In genomic region chr12:96167492-96167891, GRCh38 we compare ENCODE assay signal across 16 cellular contexts. TPM values are rescaled to one million over a fixed set of nuclear protein-coding genes. Genes with fewer than 3 reads are reported as not detected.
DNase-seq lines count a peak whose midpoint lies in the region; ATAC-seq and TF ChIP-seq lines count a peak whose summit lies in the region.
"Had no signal": no experiment of that assay in that cellular context is flagged by ENCODE, and none has a peak within 500 bp of the region (broad histone marks: within the 10 kb centered on the region; RNA-seq: fewer than 3 reads in every experiment).

No MANE protein-coding gene starts in this region.

- H3K27me3 ChIP-seq in right cardiac atrium (ENCODE audit: control insufficient read depth, insufficient read depth) (no peaks in the 10 kb centered on the region), parathyroid adenoma (ENCODE audit: control insufficient read depth, insufficient read depth, low read length) (no peaks in the 10 kb centered on the region), upper lobe of right lung (no peaks in the 10 kb centered on the region), adrenal gland (no peaks in the 10 kb centered on the region)
- H3K27me3 ChIP-seq: BE2C had no signal

- H3K36me3 Mint-ChIP-seq in endothelial cell (ENCODE audit: low read depth, unreplicated experiment): peaks cover 3% of the 10 kb centered on the region
- H3K36me3 Mint-ChIP-seq: CD4-positive, CD25-positive, alpha-beta regulatory T cell had no signal

- TF ChIP-seq CTCF in endothelial cell (IDR thresholded peaks at IDR 0.05; ENCODE audit: unreplicated experiment) (no peak), parathyroid adenoma (IDR thresholded peaks at IDR 0.05) (no peak), upper lobe of right lung (IDR thresholded peaks at IDR 0.05) (no peak), adrenal gland (IDR thresholded peaks at IDR 0.05) (no peak)

- ATAC-seq in right cardiac atrium (no peak), Right ventricle myocardium superior (ENCODE audit: poor library complexity) (no peak), upper lobe of right lung (no peak)

- TF ChIP-seq POLR2A in adrenal gland (IDR thresholded peaks at IDR 0.05): no peak

- peaks cover 9% of the 10 kb centered on the region for H3K27me3 Mint-ChIP-seq in endothelial cell (ENCODE audit: unreplicated experiment)

- H3K4me3 Mint-ChIP-seq in endothelial cell (ENCODE audit: unreplicated experiment): no peak overlapping the region
- H3K4me3 Mint-ChIP-seq: CD4-positive, CD25-positive, alpha-beta regulatory T cell; CD8-positive, alpha-beta memory T cell; H9 had no signal

- H3K9me3 ChIP-seq in right cardiac atrium (ENCODE audit: control insufficient read depth, low read length) (no peaks in the 10 kb centered on the region), parathyroid adenoma (ENCODE audit: control insufficient read depth, low read length) (no peaks in the 10 kb centered on the region), upper lobe of right lung (no peaks in the 10 kb centered on the region), adrenal gland (replicated peaks in 1 of 3) (no peaks in the 10 kb centered on the region)
- H3K9me3 ChIP-seq: BE2C had no signal

- H3K4me1 ChIP-seq in right cardiac atrium (ENCODE audit: control insufficient read depth, insufficient read depth, low read length) (peaks cover 12% of the 10 kb centered on the region), parathyroid adenoma (peaks cover 7% of the 10 kb centered on the region), upper lobe of right lung (peaks cover 4% of the 10 kb centered on the region), adrenal gland (replicated peaks in 1 of 2) (no peaks in the 10 kb centered on the region)

- H3K79me2 ChIP-seq in parathyroid adenoma: no peaks in the 10 kb centered on the region

- no peaks in the 10 kb centered on the region for H3K9me3 Mint-ChIP-seq in endothelial cell (ENCODE audit: unreplicated experiment)
- H3K9me3 Mint-ChIP-seq: CD4-positive, CD25-positive, alpha-beta regulatory T cell; CD8-positive, alpha-beta memory T cell; H9 had no signal

- DNase-seq in right cardiac atrium (no peak), Right ventricle myocardium superior (no peak), endothelial cell (ENCODE audit: low spot score) (no peak), upper lobe of right lung (no peak), adrenal gland (no peak), DMS153 treated with DMSO at 0.1 percent for 48 hours (lab: John Stamatoyannopoulos, UW; ENCODE audit: unreplicated experiment) (no peak), glomerular visceral epithelial cell (ENCODE audit: extremely low spot score) (no peak)
- DNase-seq: ACHN; BE2C; C1 segment of cervical spinal cord; CD4-positive, CD25-positive, alpha-beta regulatory T cell; CD8-positive, alpha-beta memory T cell; COR-L47; DMS 273 treated with DMSO at 0.1 percent for 48 hours; H9 had no signal

- 81% methylated on average over 1 of the region's 1 CpG for WGBS in right cardiac atrium
- WGBS in adrenal gland, 4 donors: 85 to 98% (median 93%) methylated on average over 1 of the region's 1 CpG

- H3K9ac ChIP-seq in parathyroid adenoma: no peak overlapping the region

- intact Hi-C loops in right cardiac atrium (cut with DNase I) (no loop called here), Right ventricle myocardium superior (cut with DNase I) (no loop called here), upper lobe of right lung (cut with DNase I) (no loop called here), adrenal gland (cut with DNase I) (no loop called here)

- H3K4me3 ChIP-seq in right cardiac atrium (ENCODE audit: low read length) (no peak overlapping the region), parathyroid adenoma (ENCODE audit: low read depth, low read length) (no peak overlapping the region), upper lobe of right lung (no peak overlapping the region), adrenal gland (no peak overlapping the region)

- H3K27ac Mint-ChIP-seq in endothelial cell (ENCODE audit: unreplicated experiment): peak overlapping the region; percentile 97
- H3K27ac Mint-ChIP-seq: CD8-positive, alpha-beta memory T cell; H9 had no signal

- peaks cover 90% of the 10 kb centered on the region for H3K4me1 Mint-ChIP-seq in endothelial cell (ENCODE audit: unreplicated experiment)
- H3K4me1 Mint-ChIP-seq: CD8-positive, alpha-beta memory T cell had no signal

- no peak overlapping the region for H3K4me2 ChIP-seq in parathyroid adenoma (ENCODE audit: low read length)

- no peak overlapping the region for H2AFZ ChIP-seq in parathyroid adenoma

- H3K36me3 ChIP-seq in parathyroid adenoma (ENCODE audit: control insufficient read depth, insufficient read depth, low read length) (no peaks in the 10 kb centered on the region), upper lobe of right lung (no peaks in the 10 kb centered on the region), adrenal gland (replicated peaks in 1 of 2) (no peaks in the 10 kb centered on the region)
- H3K36me3 ChIP-seq: BE2C had no signal

- H3K27ac ChIP-seq in right cardiac atrium (ENCODE audit: low read length) (peak overlapping the region; percentile 23), parathyroid adenoma (peak overlapping the region; percentile 20), upper lobe of right lung (peak overlapping the region; percentile 42), adrenal gland (no peak overlapping the region)

RNA-seq across cellular contexts. Expression of gene ELK3, which starts 26.7 kb away (rescaled TPM):
- total RNA-seq in right cardiac atrium (10 to 100 TPM; 18.1 to 34.0 (median 23.7) TPM), Right ventricle myocardium superior (18.9 TPM), endothelial cell (ENCODE audit: unreplicated experiment) (294 TPM), upper lobe of right lung (41.2 TPM), adrenal gland (10 to 100 TPM; 10.8 to 33.6 (median 24.3) TPM)
- polyA plus RNA-seq in right cardiac atrium (11.5 TPM), adrenal gland (10 to 100 TPM in 1 of 3 donors, 1 to 10 TPM in 2; 6.6 to 16.0 (median 8.6) TPM)

Comparison
In these comparisons a context has a peak if more than half of its experiments do, and no peak if none do; other contexts are left out.
1. H3K27ac ChIP-seq: peak in right cardiac atrium (single experiment), parathyroid adenoma (single experiment) and upper lobe of right lung (single experiment); none in adrenal gland (0 of 5).